In the genomic region with DNA sequence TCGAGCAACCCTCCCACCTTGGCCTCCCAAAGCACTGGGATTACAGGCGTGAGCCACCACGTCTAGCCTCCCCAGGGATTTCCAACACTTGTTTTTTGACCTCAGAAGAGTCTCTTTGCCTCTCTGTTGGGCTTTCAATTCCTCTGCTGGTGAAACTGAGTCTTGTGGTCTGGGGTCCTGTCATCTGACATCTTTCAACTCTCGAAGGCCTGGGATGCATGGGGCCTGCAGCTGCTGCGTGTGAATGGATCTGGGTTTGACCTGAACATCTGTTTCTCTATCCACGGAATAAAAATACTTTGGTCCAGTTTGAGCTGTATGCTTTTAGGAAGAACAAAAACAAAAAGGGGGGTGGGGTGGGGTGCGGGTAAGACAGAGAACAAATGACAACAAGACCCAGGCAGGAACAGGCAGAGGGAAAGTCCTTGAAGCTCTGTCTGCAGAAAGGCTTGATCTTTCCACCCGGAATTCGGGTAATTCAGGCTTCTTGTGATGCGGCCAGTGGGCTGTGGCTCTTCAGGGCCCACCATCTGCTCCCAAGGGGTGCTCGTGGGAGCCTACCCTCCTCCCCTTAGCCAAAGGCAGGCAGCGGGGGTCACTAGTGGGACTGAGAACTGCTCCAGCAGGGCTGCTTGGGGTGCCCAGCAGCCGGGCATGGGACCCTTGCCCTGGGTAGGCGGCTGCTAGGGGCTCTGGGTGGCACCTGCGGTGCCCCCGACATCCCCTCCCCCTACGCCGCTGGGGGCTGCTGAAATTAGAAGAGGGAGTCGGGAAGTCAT, we compare ENCODE assay signal across 8 cellular contexts.
DNase-seq lines count a peak whose midpoint lies in the region; ATAC-seq and TF ChIP-seq lines count a peak whose summit lies in the region.

No MANE protein-coding gene starts in this region.

- no peaks in the 10 kb centered on the region for H4K20me1 ChIP-seq in fibroblast of lung (ENCODE audit: control insufficient read depth, extremely low read depth, insufficient read depth, low read length)

- H3K27ac ChIP-seq in HUES6 (ENCODE audit: low read depth, low read length) (no peak overlapping the region), fibroblast of lung (ENCODE audit: insufficient read depth, low read length) (no peak overlapping the region), substantia nigra (ENCODE audit: low read depth, low read length, poor library complexity, severe bottlenecking) (peak overlapping the region; percentile 22)

- H3K27me3 ChIP-seq in HUES6 (ENCODE audit: control insufficient read depth, insufficient read depth, low read length) (peaks cover 10% of the 10 kb centered on the region; the same call in 1 of the 2 replicates), fibroblast of lung (ENCODE audit: control insufficient read depth, insufficient read depth, low read length) (no peaks in the 10 kb centered on the region)

- no peak for TF ChIP-seq CTCF in fibroblast of lung (conservative IDR thresholded peaks at IDR 0.05 in 1 of 2, IDR thresholded peaks at IDR 0.05 in 1 of 2; ENCODE audit: low read depth in 1 of 2, low read length in 2 of 2)

- H3K36me3 ChIP-seq in HUES6 (ENCODE audit: control insufficient read depth, insufficient read depth, low read length) = no peaks in the 10 kb centered on the region
- H3K36me3 ChIP-seq in fibroblast of lung (ENCODE audit: control insufficient read depth, insufficient read depth, low read length) = no peaks in the 10 kb centered on the region

- no peak overlapping the region for H2AFZ ChIP-seq in fibroblast of lung (ENCODE audit: low read length)

- H3K4me1 ChIP-seq in HUES6 (ENCODE audit: control insufficient read depth, insufficient read depth, low read length) (peaks cover 33% of the 10 kb centered on the region), fibroblast of lung (ENCODE audit: control insufficient read depth, extremely low read depth, insufficient read depth, low read length) (peaks cover 33% of the 10 kb centered on the region)

- ATAC-seq in HG03439 (IDR thresholded peaks at IDR 0.05; ENCODE audit: unreplicated experiment) = no peak

- H3K4me2 ChIP-seq in fibroblast of lung (ENCODE audit: extremely low read depth, insufficient read depth, low read length) = no peak overlapping the region

- H3K9ac ChIP-seq in HUES6 (ENCODE audit: low read length) = no peak overlapping the region
- no peak overlapping the region for H3K9ac ChIP-seq in fibroblast of lung (ENCODE audit: insufficient read depth, low read length)

- H3K79me2 ChIP-seq in fibroblast of lung (ENCODE audit: control insufficient read depth, insufficient read depth, low read length) = no peaks in the 10 kb centered on the region

- DNase-seq in activated CD8-positive, alpha-beta memory T cell treated with anti-CD3 and anti-CD28 coated beads for 48 hours (ENCODE audit: low read depth in 2 of 3, low spot score in 2 of 3) = peak in 2 of 3 experiments; percentile 45 to 63
- DNase-seq in activated CD8-positive, alpha-beta memory T cell treated with anti-CD3 and anti-CD28 coated beads, Interleukin-2, amount 50 U/mL, for 48 hours = no peak
- peak; percentile 29 to 30 for DNase-seq in fibroblast of lung (ENCODE audit: low read depth in 2 of 2)
- DNase-seq in substantia nigra (lab: John Stamatoyannopoulos, UW) = no peak
- no peak for DNase-seq in COLO668 (lab: John Stamatoyannopoulos, UW; ENCODE audit: unreplicated experiment)
- DNase-seq in foreskin melanocyte = no peak

- H3K9me3 ChIP-seq in HUES6 (ENCODE audit: control insufficient read depth, insufficient read depth, low read depth, low read length) (no peaks in the 10 kb centered on the region), fibroblast of lung (ENCODE audit: control insufficient read depth, insufficient read depth, low read depth, low read length) (no peaks in the 10 kb centered on the region)

- H3K4me3 ChIP-seq in HUES6 (ENCODE audit: low read depth, low read length) (peak overlapping the region; percentile 53), fibroblast of lung (replicated peaks in 1 of 4; ENCODE audit: control extremely low read depth in 1 of 4, insufficient read depth in 1 of 4, low read depth in 3 of 4, low read length in 4 of 4) (peak overlapping the region in 1 of 4 experiments; percentile 45)

Comparison
In these comparisons a context has a peak if more than half of its experiments do, and no peak if none do; other contexts are left out.
1. DNase-seq: peak in activated CD8-positive, alpha-beta memory T cell treated with anti-CD3 and anti-CD28 coated beads for 48 hours (2 of 3) and fibroblast of lung (2 of 2); none in activated CD8-positive, alpha-beta memory T cell treated with anti-CD3 and anti-CD28 coated beads, Interleukin-2, amount 50 U/mL, for 48 hours (single experiment), substantia nigra (0 of 49), COLO668 (single experiment) and foreskin melanocyte (single experiment).